8 cellular contexts compared by ENCODE assay signal in genomic region chr20:47150403-47151152, GRCh38.
DNase-seq lines count a peak whose midpoint lies in the region; ATAC-seq and TF ChIP-seq lines count a peak whose summit lies in the region.

No MANE protein-coding gene starts in this region.

- peak; percentile 75 to 83 (median 80) for TF ChIP-seq CTCF in HCT116 (IDR thresholded peaks at IDR 0.05 in 2 of 3, conservative IDR thresholded peaks at IDR 0.05 in 1 of 3; ENCODE audit: borderline replicate concordance in 1 of 3, insufficient read depth in 1 of 3, low read depth in 2 of 3, low read length in 2 of 3)
- TF ChIP-seq CTCF in smooth muscle cell (IDR thresholded peaks at IDR 0.05; ENCODE audit: borderline replicate concordance, insufficient read depth, poor library complexity, severe bottlenecking) = peak; percentile 62
- TF ChIP-seq CTCF in omental fat pad (IDR thresholded peaks at IDR 0.05) = no peak

- CTCF ChIA-PET in HCT116 (lab: Charles Lee) = interaction anchor here (0.8 to 1.9 kb wide), 4 partner anchors 376 to 402 kb away, joined by 3 to 6 read pairs (median 4); no protein-coding TSS in a partner anchor

- no peaks in the 10 kb centered on the region for H3K9me2 ChIP-seq in HCT116 (ENCODE audit: insufficient read depth)

- H2AFZ ChIP-seq in HCT116 (ENCODE audit: low read depth, low read length, poor library complexity, severe bottlenecking) (peak overlapping the region; percentile 73), smooth muscle cell (ENCODE audit: low read depth) (no peak overlapping the region)

- H4K20me1 ChIP-seq in HCT116 (ENCODE audit: insufficient read depth) = no peaks in the 10 kb centered on the region
- H4K20me1 ChIP-seq in smooth muscle cell (ENCODE audit: low read depth) = no peaks in the 10 kb centered on the region

- H3K4me1 ChIP-seq in HCT116 (ENCODE audit: control insufficient read depth in 1 of 2, insufficient read depth in 2 of 2, low read length in 2 of 2) (peaks cover 2 to 5% of the 10 kb centered on the region in 2 experiments; a peak in 2 of 4 replicates), smooth muscle cell (ENCODE audit: low read depth) (no peaks in the 10 kb centered on the region)

- H3K4me2 ChIP-seq in HCT116 (ENCODE audit: low read length) (no peak overlapping the region), smooth muscle cell (no peak overlapping the region)

- POLR2A ChIA-PET in HCT116 (lab: Charles Lee) = no interaction called here

- no peak overlapping the region for H3K27ac ChIP-seq in HCT116 (ENCODE audit: low read depth, low read length)
- no peak overlapping the region for H3K27ac ChIP-seq in smooth muscle cell (ENCODE audit: low read depth)

- no peaks in the 10 kb centered on the region for H3K27me3 ChIP-seq in HCT116 (ENCODE audit: insufficient read depth, low read length)
- H3K27me3 ChIP-seq in smooth muscle cell (ENCODE audit: low read depth) = no peaks in the 10 kb centered on the region

- RAD21 ChIA-PET in HCT116 (lab: Charles Lee; ENCODE audit: low non-redundant PET in 1 of 2, low total read pairs in 2 of 2, uncharacterized antibody in 2 of 2, unreplicated experiment in 2 of 2) = no interaction called here

- H3K79me2 ChIP-seq in HCT116 (ENCODE audit: insufficient read depth, low read length) (no peaks in the 10 kb centered on the region), smooth muscle cell (ENCODE audit: low read depth) (no peaks in the 10 kb centered on the region)

- H3K9ac ChIP-seq in HCT116 (ENCODE audit: low read length) (no peak overlapping the region), smooth muscle cell (ENCODE audit: low read depth) (no peak overlapping the region)

- H3K36me3 ChIP-seq in HCT116 (ENCODE audit: control insufficient read depth in 1 of 2, insufficient read depth in 2 of 2, low read length in 2 of 2) (no peaks in the 10 kb centered on the region), smooth muscle cell (ENCODE audit: low read depth) (no peaks in the 10 kb centered on the region)

- no peak overlapping the region for H3K4me3 ChIP-seq in HCT116 (replicated peaks in 1 of 2; ENCODE audit: low read depth in 1 of 2, low read length in 2 of 2)
- no peak overlapping the region for H3K4me3 ChIP-seq in smooth muscle cell

- intact Hi-C loops in HCT116 (cut with micrococcal nuclease) = loop anchor here (1.0 kb wide), 1 partner anchor 392 kb away; no protein-coding TSS in a partner anchor

- no TSS peak for BruUV-seq in HCT116 (replicated peaks; lab: Mats Ljungman, UMichigan)

- peak; percentile 89 for DNase-seq in COLO829 (ENCODE audit: low spot score)
- DNase-seq in HCT116 (ENCODE audit: low read depth, low spot score) = peak; percentile 75
- peak; percentile 13 for DNase-seq in NCI-H748 treated with DMSO at 0.1 percent for 48 hours (lab: John Stamatoyannopoulos, UW)
- peak; percentile 83 for DNase-seq in amniotic epithelial cell (ENCODE audit: low read depth)
- DNase-seq in hepatic stellate cell (ENCODE audit: low spot score) = peak; percentile 82
- DNase-seq in smooth muscle cell (lab: John Stamatoyannopoulos, UW; ENCODE audit: unreplicated experiment) = no peak
- DNase-seq in omental fat pad (ENCODE audit: low spot score) = no peak

- no peaks in the 10 kb centered on the region for H3F3A ChIP-seq in smooth muscle cell (ENCODE audit: low read depth)

- TF ChIP-seq RAD21 in HCT116 (IDR thresholded peaks at IDR 0.05; ENCODE audit: low read depth) = peak; percentile 88

- peak; percentile 100 for ATAC-seq in HCT116
- ATAC-seq in HG03095 (IDR thresholded peaks at IDR 0.05; ENCODE audit: unreplicated experiment) = no peak
- no peak for ATAC-seq in omental fat pad (ENCODE audit: low FRiP score)

- H3K9me3 ChIP-seq in HCT116 (ENCODE audit: control insufficient read depth in 1 of 2, insufficient read depth in 1 of 2, low read depth in 1 of 2, low read length in 2 of 2) (no peaks in the 10 kb centered on the region), smooth muscle cell (replicated peaks; ENCODE audit: low read depth) (no peaks in the 10 kb centered on the region)

- no peak for TF ChIP-seq POLR2A in HCT116 (IDR thresholded peaks at IDR 0.05; ENCODE audit: borderline replicate concordance, extremely low read depth, insufficient read depth, insufficient read length)

- WGBS in smooth muscle cell (ENCODE audit: low lambda C conversion rate) = 58% methylated on average over 11 of the region's 11 CpGs

TF ChIP-seq in HCT116, 20 proteins besides CTCF, POLR2A, EP300 and RAD21:
- TF ChIP-seq EZH2phosphoT487 (IDR thresholded peaks at IDR 0.05; ENCODE audit: borderline replicate concordance) (no peak), ATF3 (IDR thresholded peaks at IDR 0.05) (no peak), SIN3A (IDR thresholded peaks at IDR 0.05; ENCODE audit: low read depth) (no peak), EZH2 (IDR thresholded peaks at IDR 0.05) (no peak), CBX3 (IDR thresholded peaks at IDR 0.05; ENCODE audit: low read depth) (0 out of 2 replicates have a peak, but pooled peaks have one; percentile 12), YY1 (IDR thresholded peaks at IDR 0.05; ENCODE audit: extremely low read depth, insufficient replicate concordance, low read depth, low read length) (no peak), SP1 (IDR thresholded peaks at IDR 0.05; ENCODE audit: low read depth) (peak; percentile 65), MAX (IDR thresholded peaks at IDR 0.05) (peak; percentile 68), REST (IDR thresholded peaks at IDR 0.05; ENCODE audit: low read depth) (no peak), EGR1 (IDR thresholded peaks at IDR 0.05; ENCODE audit: low read depth) (no peak)

Comparison
In these comparisons a context has a peak if more than half of its experiments do, and no peak if none do; other contexts are left out.
1. DNase-seq: peak in COLO829 (single experiment), HCT116 (single experiment), NCI-H748 treated with DMSO at 0.1 percent for 48 hours (single experiment), amniotic epithelial cell (single experiment) and hepatic stellate cell (single experiment); none in smooth muscle cell (single experiment) and omental fat pad (single experiment).
2. CTCF ChIP-seq: peak in HCT116 (3 of 3) and smooth muscle cell (single experiment); none in omental fat pad (0 of 3).